Comparison of ENCODE assay signal across 18 cellular contexts in genomic region chr6:152298055-152298647, GRCh38.
DNase-seq lines count a peak whose midpoint lies in the region; ATAC-seq and TF ChIP-seq lines count a peak whose summit lies in the region.
"Had no signal": no experiment of that assay in that cellular context is flagged by ENCODE, and none has a peak within 500 bp of the region (broad histone marks: within the 10 kb centered on the region; RNA-seq: fewer than 3 reads in every experiment).

No MANE protein-coding gene starts in this region.

- DNase-seq in NCI-H2171 treated with DMSO at 0.1 percent for 48 hours (lab: John Stamatoyannopoulos, UW) (peak; percentile 20), NCI-H2171 (lab: John Stamatoyannopoulos, UW) (no peak), GM20000 (ENCODE audit: low spot score) (peak; percentile 26), Karpas-422 (peak; percentile 86), NCI-H146 treated with DMSO at 0.1 percent for 48 hours (lab: John Stamatoyannopoulos, UW; ENCODE audit: unreplicated experiment) (no peak)
- DNase-seq: activated gamma-delta T cell treated with Interleukin-2 at 50 U/mL for 16 hours; body of pancreas; COR-L47; effector memory CD8-positive, alpha-beta T cell; foreskin keratinocyte; NCI-H1417; NCI-H774; SHP77 treated with DMSO at 0.1 percent for 48 hours; small intestine had no signal

- peak overlapping the region; percentile 99 for H3K27ac ChIP-seq in Karpas-422 (ENCODE audit: low read length)
- H3K27ac ChIP-seq: body of pancreas, foreskin keratinocyte had no signal

- peaks cover 27% of the 10 kb centered on the region; the same call in 1 of the 2 replicates for H3K36me3 ChIP-seq in Karpas-422 (ENCODE audit: insufficient read depth, low read length)

- no peaks in the 10 kb centered on the region for H4K20me1 ChIP-seq in Karpas-422 (ENCODE audit: insufficient read depth, low read depth, low read length)

- H3K4me3 Mint-ChIP-seq in nephron: no peak overlapping the region
- H3K4me3 Mint-ChIP-seq: memory B cell had no signal

- H3K4me1 Mint-ChIP-seq in nephron: peaks cover 64% of the 10 kb centered on the region

- peaks cover 19% of the 10 kb centered on the region for H3K36me3 Mint-ChIP-seq in nephron (ENCODE audit: low read depth)

- ATAC-seq in GM21619 (IDR thresholded peaks at IDR 0.05; ENCODE audit: unreplicated experiment) (no peak), GM21423 (IDR thresholded peaks at IDR 0.05; ENCODE audit: unreplicated experiment) (no peak)
- ATAC-seq: body of pancreas; effector memory CD8-positive, alpha-beta T cell; foreskin keratinocyte had no signal

- H3K9ac ChIP-seq in Karpas-422 (ENCODE audit: low read length): peak overlapping the region; percentile 78

- no peak overlapping the region for H2AFZ ChIP-seq in Karpas-422 (ENCODE audit: low read length)

- peak overlapping the region in 2 of 3 experiments; percentile 10 to 54 for H3K27ac Mint-ChIP-seq in nephron

- H3K4me2 ChIP-seq in Karpas-422 (ENCODE audit: low read depth, low read length, poor library complexity, severe bottlenecking): peak overlapping the region; percentile 89

- no peaks in the 10 kb centered on the region for H3K9me2 ChIP-seq in Karpas-422 (replicated peaks; ENCODE audit: insufficient read depth, low read length)

- no peaks in the 10 kb centered on the region for H3K9me3 ChIP-seq in Karpas-422 (ENCODE audit: low read length)
- H3K9me3 ChIP-seq: body of pancreas had no signal

- H3K4me1 ChIP-seq in Karpas-422 (ENCODE audit: low read length): peaks cover 68% of the 10 kb centered on the region

- TF ChIP-seq CTCF in GM20000 (IDR thresholded peaks at IDR 0.05; ENCODE audit: extremely low read depth, missing control alignments) (no peak), nephron (IDR thresholded peaks at IDR 0.05; ENCODE audit: unreplicated experiment in 3 of 3) (no peak)

- H3K79me2 ChIP-seq in Karpas-422 (ENCODE audit: low read length): peaks cover 57% of the 10 kb centered on the region

- no peaks in the 10 kb centered on the region for H3K27me3 Mint-ChIP-seq in nephron (ENCODE audit: low read depth)
- H3K27me3 Mint-ChIP-seq: effector memory CD8-positive, alpha-beta T cell; memory B cell had no signal

- no peaks in the 10 kb centered on the region for H3K9me3 Mint-ChIP-seq in nephron
- H3K9me3 Mint-ChIP-seq: effector memory CD8-positive, alpha-beta T cell; memory B cell had no signal

- peak overlapping the region; percentile 85 for H3K4me3 ChIP-seq in Karpas-422 (ENCODE audit: low read length)
- H3K4me3 ChIP-seq: body of pancreas had no signal

- H3K27me3 ChIP-seq in Karpas-422 (ENCODE audit: low read length): no peaks in the 10 kb centered on the region
- H3K27me3 ChIP-seq: body of pancreas, foreskin keratinocyte had no signal

Comparison
In these comparisons a context has a peak if more than half of its experiments do, and no peak if none do; other contexts are left out.
1. DNase-seq: peak in NCI-H2171 treated with DMSO at 0.1 percent for 48 hours (single experiment), GM20000 (single experiment) and Karpas-422 (single experiment); none in NCI-H2171 (single experiment) and NCI-H146 treated with DMSO at 0.1 percent for 48 hours (single experiment).